Comparison of ENCODE assay signal across 9 cellular contexts in genomic region chr3:196609815-196610515, GRCh38. TPM values are rescaled to one million over a fixed set of nuclear protein-coding genes. Genes with fewer than 3 reads are reported as not detected.
A peak's percentile ranks its signal among the peaks of the same experiment; 100 is the strongest.
DNase-seq lines count a peak whose midpoint lies in the region; ATAC-seq and TF ChIP-seq lines count a peak whose summit lies in the region.
"Had no signal": no experiment of that assay in that cellular context is flagged by ENCODE, and none has a peak within 500 bp of the region (broad histone marks: within the 10 kb centered on the region; RNA-seq: fewer than 3 reads in every experiment).

No MANE protein-coding gene starts in this region.

- H3K9me3 Mint-ChIP-seq in T-helper 2 cell treated with Interferon-gamma antibody and Interleukin-4, amounts not matched to agents 5 μg/mL and 100 μg/mL, for 36 hours: no peaks in the 10 kb centered on the region
- H3K9me3 Mint-ChIP-seq in immature natural killer cell (no peaks in the 10 kb centered on the region), nephron progenitor cell (no peaks in the 10 kb centered on the region)

- intact Hi-C loops in left ventricle myocardium inferior (cut with micrococcal nuclease): loop anchor here (5.0 kb wide), 1 partner anchor 77 kb away; no protein-coding TSS in a partner anchor
- intact Hi-C loops in left cardiac atrium (cut with DNase I): loop anchor here (1.0 to 5.0 kb wide), 3 partner anchors 72 to 362 kb away; no protein-coding TSS in a partner anchor

- no peaks in the 10 kb centered on the region for H3K36me3 Mint-ChIP-seq in T-helper 2 cell treated with Interferon-gamma antibody and Interleukin-4, amounts not matched to agents 5 μg/mL and 100 μg/mL, for 36 hours (ENCODE audit: low read depth)
- H3K36me3 Mint-ChIP-seq in immature natural killer cell (no peaks in the 10 kb centered on the region), nephron progenitor cell (ENCODE audit: low read depth) (no peaks in the 10 kb centered on the region)

- H3K36me3 ChIP-seq in left ventricle myocardium inferior: no peaks in the 10 kb centered on the region

- no peaks in the 10 kb centered on the region for H3K27me3 Mint-ChIP-seq in T-helper 2 cell treated with Interferon-gamma antibody and Interleukin-4, amounts not matched to agents 5 μg/mL and 100 μg/mL, for 36 hours (ENCODE audit: low read depth)
- H3K27me3 Mint-ChIP-seq in immature natural killer cell (ENCODE audit: low read depth in 3 of 3): peaks cover 2 to 4% (median 3%) of the 10 kb centered on the region in 3 donors
- H3K27me3 Mint-ChIP-seq in nephron progenitor cell (ENCODE audit: low read depth, poor library complexity): peaks cover 5% of the 10 kb centered on the region

- DNase-seq in left ventricle myocardium inferior: no peak
- DNase-seq in left cardiac atrium: no peak
- no peak for DNase-seq in T-helper 2 cell treated with Interferon-gamma antibody and Interleukin-4, amounts not matched to agents 5 μg/mL and 100 μg/mL, for 36 hours (ENCODE audit: low spot score)
- DNase-seq in immature natural killer cell: peak; percentile 49 to 70 (median 52)
- DNase-seq in A172 (ENCODE audit: low spot score): no peak
- DNase-seq in NCI-H2029 (lab: John Stamatoyannopoulos, UW): no peak
- DNase-seq in nephron progenitor cell: no peak

- peaks cover 9% of the 10 kb centered on the region for H3K9me3 ChIP-seq in left ventricle myocardium inferior (replicated peaks)

- peak overlapping the region; percentile 86 for H3K27ac ChIP-seq in left ventricle myocardium inferior (replicated peaks)
- H3K27ac ChIP-seq: hepatocyte had no signal

- ATAC-seq in left cardiac atrium (no peak), GM19351 (IDR thresholded peaks at IDR 0.05; ENCODE audit: unreplicated experiment) (no peak)

- no peak for TF ChIP-seq CTCF in left ventricle myocardium inferior (IDR thresholded peaks at IDR 0.05; ENCODE audit: borderline replicate concordance)
- no peak for TF ChIP-seq CTCF in nephron progenitor cell (IDR thresholded peaks at IDR 0.05)

- H3K27me3 ChIP-seq in left ventricle myocardium inferior (ENCODE audit: low read depth): no peaks in the 10 kb centered on the region
- H3K27me3 ChIP-seq: hepatocyte had no signal

- H3K4me1 Mint-ChIP-seq in T-helper 2 cell treated with Interferon-gamma antibody and Interleukin-4, amounts not matched to agents 5 μg/mL and 100 μg/mL, for 36 hours (ENCODE audit: low read depth): peaks cover 43% of the 10 kb centered on the region
- peaks cover 46 to 58% of the 10 kb centered on the region in 2 donors for H3K4me1 Mint-ChIP-seq in immature natural killer cell
- H3K4me1 Mint-ChIP-seq in nephron progenitor cell: peaks cover 19% of the 10 kb centered on the region

- H3K4me1 ChIP-seq in left ventricle myocardium inferior: peaks cover 34% of the 10 kb centered on the region

- H3K4me3 Mint-ChIP-seq in T-helper 2 cell treated with Interferon-gamma antibody and Interleukin-4, amounts not matched to agents 5 μg/mL and 100 μg/mL, for 36 hours: peak overlapping the region; percentile 76
- peak overlapping the region; percentile 58 to 79 (median 74) for H3K4me3 Mint-ChIP-seq in immature natural killer cell
- no peak overlapping the region for H3K4me3 Mint-ChIP-seq in nephron progenitor cell

- H3K4me3 ChIP-seq in left ventricle myocardium inferior: no peak overlapping the region
- H3K4me3 ChIP-seq: hepatocyte had no signal

- peak overlapping the region; percentile 91 for H3K27ac Mint-ChIP-seq in T-helper 2 cell treated with Interferon-gamma antibody and Interleukin-4, amounts not matched to agents 5 μg/mL and 100 μg/mL, for 36 hours
- H3K27ac Mint-ChIP-seq in immature natural killer cell (peak overlapping the region; percentile 77 to 95 (median 92)), nephron progenitor cell (no peak overlapping the region)

RNA-seq across cellular contexts. Expression of gene NRROS, which starts 29.5 kb away (rescaled TPM):
- total RNA-seq in left ventricle myocardium inferior (2.4 TPM), left cardiac atrium (1 to 10 TPM; 5.4 to 6.0 TPM)
- polyA plus RNA-seq in immature natural killer cell: 10 to 100 TPM in 1 of 3 donors, 1 to 10 TPM in 2; 6.3 to 14.1 (median 8.0) TPM
- total RNA-seq in A172 (2014; rRNA removed; shearing (Covaris generic)): not detected in 2 replicates
- polyA plus RNA-seq: hepatocyte had no signal

RNA-seq across cellular contexts. Expression of gene FBXO45, which starts 41.5 kb away (rescaled TPM):
- total RNA-seq in left ventricle myocardium inferior (7.3 TPM), left cardiac atrium (1 to 10 TPM; 7.9 to 8.4 TPM)
- polyA plus RNA-seq in immature natural killer cell: 1 to 10 TPM; 2.6 to 6.6 (median 3.3) TPM
- total RNA-seq in A172 (2014; rRNA removed; shearing (Covaris generic)): 22.7 and 28.7 TPM in 2 replicates

RNA-seq across cellular contexts. Expression of gene WDR53, which starts 41.6 kb away (rescaled TPM):
- total RNA-seq in left ventricle myocardium inferior (10.0 TPM), left cardiac atrium (1 to 10 TPM; 8.8 to 9.4 TPM)
- polyA plus RNA-seq in immature natural killer cell: 10 to 100 TPM; 11.2 to 28.6 (median 14.8) TPM
- total RNA-seq in A172 (2014; rRNA removed; shearing (Covaris generic)): 12.8 and 13.9 TPM in 2 replicates

Comparison
In these comparisons a context has a peak if more than half of its experiments do, and no peak if none do; other contexts are left out.
1. DNase-seq: peak in immature natural killer cell (3 of 3); none in left ventricle myocardium inferior (single experiment), left cardiac atrium (single experiment), T-helper 2 cell treated with Interferon-gamma antibody and Interleukin-4, amounts not matched to agents 5 μg/mL and 100 μg/mL, for 36 hours (single experiment), A172 (single experiment), NCI-H2029 (single experiment) and nephron progenitor cell (single experiment).